In genomic region chr5:15587941-15588340, GRCh38 we compare ENCODE assay signal across 17 cellular contexts.
DNase-seq lines count a peak whose midpoint lies in the region; ATAC-seq, FAIRE-seq and TF ChIP-seq lines count a peak whose summit lies in the region.
"Had no signal": no experiment of that assay in that cellular context is flagged by ENCODE, and none has a peak within 500 bp of the region (broad histone marks: within the 10 kb centered on the region; RNA-seq: fewer than 3 reads in every experiment).

No MANE protein-coding gene starts in this region.

- H3K4me3 ChIP-seq in fibroblast of villous mesenchyme (ENCODE audit: low read depth, low read length) (no peak overlapping the region), esophagus muscularis mucosa (no peak overlapping the region)
- H3K4me3 ChIP-seq: K562, PC-9, SJSA1 had no signal

- peaks cover 0 to 25% (median 21%) of the 10 kb centered on the region in 4 donors for H3K4me1 ChIP-seq in esophagus muscularis mucosa
- H3K4me1 ChIP-seq: SJSA1 had no signal

- FAIRE-seq in GM19239 (lab: Jason Lieb, UNC), result no peak
- FAIRE-seq: K562 had no signal

- H3K9me3 ChIP-seq in esophagus muscularis mucosa, result peaks cover 0 to 7% (median 2%) of the 10 kb centered on the region in 4 donors

- H3K27me3 ChIP-seq in esophagus muscularis mucosa, result no peaks in the 10 kb centered on the region
- H3K27me3 ChIP-seq: SJSA1 had no signal

- intact Hi-C loops in esophagus muscularis mucosa (cut with DNase I), result no loop called here

- no peak for ATAC-seq in GM21423 (IDR thresholded peaks at IDR 0.05; ENCODE audit: unreplicated experiment)
- ATAC-seq: K562 had no signal

- TF ChIP-seq EP300 in esophagus muscularis mucosa (IDR thresholded peaks at IDR 0.05), result no peak

- H3K27ac ChIP-seq in esophagus muscularis mucosa (replicated peaks in 1 of 4), result no peak overlapping the region
- H3K27ac ChIP-seq: PC-9, SJSA1 had no signal

- TF ChIP-seq CTCF in fibroblast of villous mesenchyme (IDR thresholded peaks at IDR 0.05; ENCODE audit: insufficient read depth, low read depth, low read length), result no peak
- TF ChIP-seq CTCF in esophagus muscularis mucosa (IDR thresholded peaks at IDR 0.05), result no peak

- H3K36me3 ChIP-seq in esophagus muscularis mucosa, result peaks cover 0 to 14% (median 7%) of the 10 kb centered on the region in 4 donors

- peak; percentile 60 for DNase-seq in AG08395 (ENCODE audit: low spot score)
- peak; percentile 85 for DNase-seq in GM04503 (ENCODE audit: low read depth)
- DNase-seq in astrocyte of the hippocampus (ENCODE audit: low read depth, low spot score), result peak; percentile 37
- DNase-seq in fibroblast of villous mesenchyme (ENCODE audit: low read depth), result peak; percentile 73
- DNase-seq in esophagus muscularis mucosa (ENCODE audit: extremely low spot score), result no peak
- no peak for DNase-seq in GM19239 (ENCODE audit: insufficient read length, low spot score)
- no peak for DNase-seq in hepatic stellate cell (ENCODE audit: low spot score)
- DNase-seq: 8988T, COR-L47, NCI-H1417 treated with DMSO at 0.1 percent for 48 hours, NCI-H2029, NCI-H510A, NCI-H82, PC-9 had no signal

- no peak for TF ChIP-seq POLR2A in esophagus muscularis mucosa (IDR thresholded peaks at IDR 0.05; ENCODE audit: low read depth)

Comparison
In these comparisons a context has a peak if more than half of its experiments do, and no peak if none do; other contexts are left out.
1. DNase-seq: peak in AG08395 (single experiment), GM04503 (single experiment), astrocyte of the hippocampus (single experiment) and fibroblast of villous mesenchyme (single experiment); none in esophagus muscularis mucosa (single experiment), GM19239 (single experiment) and hepatic stellate cell (single experiment).